In genomic region chr16:4660454-4661007, GRCh38 we compare ENCODE assay signal across 1 cellular context.
TF ChIP-seq lines count a peak whose summit lies in the region.

No MANE protein-coding gene starts in this region.

TF ChIP-seq in HEK293, 187 proteins besides CTCF, POLR2A, EP300 and RAD21 (continued from another document):
- TF ChIP-seq ZNF48 (tag by site-specific recombination; IDR thresholded peaks at IDR 0.05): no peak
